Comparison of ENCODE assay signal across 8 cellular contexts in the genomic region with DNA sequence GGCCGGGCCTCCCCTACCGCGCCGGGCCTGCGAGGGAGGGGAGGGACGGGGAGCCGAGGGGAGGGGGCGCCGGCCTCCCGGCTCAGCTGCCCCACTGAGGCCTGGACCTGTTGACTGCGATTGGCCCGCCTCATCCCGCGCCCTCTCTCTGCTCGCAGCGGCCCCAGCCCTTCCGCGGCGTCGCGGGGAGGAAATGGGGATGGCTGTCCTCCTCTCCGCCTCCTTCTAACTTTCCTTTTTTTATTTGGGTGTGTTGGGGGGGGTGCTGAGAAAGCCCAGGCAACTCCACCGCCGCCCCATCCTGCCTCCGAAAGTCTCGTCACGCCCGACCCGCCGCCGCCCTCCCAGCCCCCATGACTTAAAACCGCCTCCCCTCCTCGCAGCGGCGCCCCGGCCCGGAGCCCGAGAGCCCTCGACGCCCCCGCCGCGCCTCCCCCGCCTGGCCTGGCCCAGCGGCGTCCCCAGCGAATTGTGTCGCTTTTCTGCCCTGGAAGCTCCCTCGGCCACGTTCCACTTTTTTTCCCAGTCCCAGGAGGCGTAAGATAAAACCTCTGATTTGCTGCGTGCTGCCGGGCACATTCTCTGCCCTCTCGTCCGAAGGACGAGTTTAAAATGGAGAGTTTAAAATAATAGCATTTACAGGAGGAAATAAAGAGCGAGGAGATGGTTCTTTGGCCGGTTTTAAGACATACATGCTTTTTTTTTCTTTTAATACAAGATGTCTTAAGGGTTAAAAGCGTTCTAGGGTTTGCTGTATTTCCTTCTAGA. TPM values are rescaled to one million over a fixed set of nuclear protein-coding genes. Genes with fewer than 3 reads are reported as not detected.
A peak's percentile ranks its signal among the peaks of the same experiment; 100 is the strongest.
DNase-seq lines count a peak whose midpoint lies in the region; ATAC-seq and TF ChIP-seq lines count a peak whose summit lies in the region.

No MANE protein-coding gene starts in this region.

- WGBS in neuronal stem cell (ENCODE audit: extremely low coverage in 2 of 2, insufficient read length in 2 of 2, insufficient replicate concordance in 1 of 2), 2 donors: no CpG with 5 or more reads among the region's 59 CpGs
- WGBS in urinary bladder: under 1% methylated on average over 58 of the region's 59 CpGs

- no peak overlapping the region for H3K4ac ChIP-seq in neuronal stem cell (ENCODE audit: low read length)

- no peak for DNase-seq in AG04450 (ENCODE audit: low read depth, low spot score)
- DNase-seq in Peyer's patch: peak; percentile 55 to 79 (median 70)
- DNase-seq in activated naive CD4-positive, alpha-beta T cell treated with anti-CD3 and anti-CD28 coated beads for 36 hours: peak; percentile 53
- DNase-seq in germinal center (ENCODE audit: low spot score): peak; percentile 50
- no peak for DNase-seq in neuronal stem cell (ENCODE audit: low spot score)

- peaks cover 25% of the 10 kb centered on the region for H3K4me1 Mint-ChIP-seq in activated naive CD4-positive, alpha-beta T cell treated with anti-CD3 and anti-CD28 coated beads for 36 hours (ENCODE audit: low read depth)

- H3K18ac ChIP-seq in neuronal stem cell (ENCODE audit: low read length): peak overlapping the region; percentile 88

- peak overlapping the region; percentile 85 for H2BK15ac ChIP-seq in neuronal stem cell (ENCODE audit: low read length)

- H3K9me3 Mint-ChIP-seq in activated naive CD4-positive, alpha-beta T cell treated with anti-CD3 and anti-CD28 coated beads for 36 hours: no peaks in the 10 kb centered on the region

- no peaks in the 10 kb centered on the region for H3K36me3 ChIP-seq in Peyer's patch
- H3K36me3 ChIP-seq in neuronal stem cell (replicated peaks in 1 of 2; ENCODE audit: control insufficient read depth in 2 of 2, insufficient read depth in 2 of 2, low read length in 2 of 2): peaks cover 0 to 7% of the 10 kb centered on the region in 2 donors
- peaks cover 2% of the 10 kb centered on the region for H3K36me3 ChIP-seq in urinary bladder (ENCODE audit: insufficient read depth)

- H2AFZ ChIP-seq in neuronal stem cell (ENCODE audit: low read length): no peak overlapping the region

- H3K27ac Mint-ChIP-seq in activated naive CD4-positive, alpha-beta T cell treated with anti-CD3 and anti-CD28 coated beads for 36 hours: peak overlapping the region; percentile 92

- H2BK120ac ChIP-seq in neuronal stem cell (ENCODE audit: low read depth, low read length): no peak overlapping the region

- H4K91ac ChIP-seq in neuronal stem cell (ENCODE audit: low read depth, low read length, poor library complexity): no peak overlapping the region

- peak overlapping the region; percentile 81 for H3K4me3 Mint-ChIP-seq in activated naive CD4-positive, alpha-beta T cell treated with anti-CD3 and anti-CD28 coated beads for 36 hours

- no peak overlapping the region for H2BK12ac ChIP-seq in neuronal stem cell (ENCODE audit: low read length)

- H4K8ac ChIP-seq in neuronal stem cell (ENCODE audit: low read depth, low read length): no peak overlapping the region

- no peak for TF ChIP-seq POLR2A in Peyer's patch (IDR thresholded peaks at IDR 0.05)

- H3K14ac ChIP-seq in neuronal stem cell (ENCODE audit: low read length): no peak overlapping the region

- peaks cover 21% of the 10 kb centered on the region for H3K27me3 Mint-ChIP-seq in activated naive CD4-positive, alpha-beta T cell treated with anti-CD3 and anti-CD28 coated beads for 36 hours (ENCODE audit: low read depth)

- peak overlapping the region; percentile 82 for H3K9ac ChIP-seq in neuronal stem cell (ENCODE audit: low read depth, low read length, poor library complexity)

- TF ChIP-seq CTCF in AG04450 (IDR thresholded peaks at IDR 0.05; ENCODE audit: low read depth, low read length): no peak
- TF ChIP-seq CTCF in Peyer's patch (IDR thresholded peaks at IDR 0.05): no peak

- intact Hi-C loops in activated naive CD4-positive, alpha-beta T cell treated with anti-CD3 and anti-CD28 coated beads for 36 hours (cut with micrococcal nuclease): loop anchor here (5.0 to 10.0 kb wide), 3 partner anchors 1128 to 1921 kb away; a partner anchor contains a TSS

- H3K79me1 ChIP-seq in neuronal stem cell (ENCODE audit: low read depth, low read length): no peaks in the 10 kb centered on the region

- H3K4me1 ChIP-seq in Peyer's patch (peaks cover 0 to 12% (median 2%) of the 10 kb centered on the region in 4 donors), neuronal stem cell (ENCODE audit: control insufficient read depth in 2 of 2, insufficient read depth in 1 of 2, low read depth in 1 of 2, low read length in 2 of 2) (peaks cover 3 to 33% of the 10 kb centered on the region in 2 donors), urinary bladder (ENCODE audit: insufficient read depth) (no peaks in the 10 kb centered on the region)

- H2AK5ac ChIP-seq in neuronal stem cell (ENCODE audit: low read depth, low read length): peak overlapping the region; percentile 90

- H3K27ac ChIP-seq in AG04450 (ENCODE audit: low read depth, low read length): peak overlapping the region; percentile 88
- peak overlapping the region; percentile 90 to 97 (median 93) for H3K27ac ChIP-seq in Peyer's patch
- H3K27ac ChIP-seq in neuronal stem cell (replicated peaks; ENCODE audit: low read length): peak overlapping the region; percentile 100
- H3K27ac ChIP-seq in urinary bladder (ENCODE audit: low read depth): peak overlapping the region; percentile 100

- H2BK5ac ChIP-seq in neuronal stem cell (ENCODE audit: low read length): peak overlapping the region; percentile 99

- H3K4me3 ChIP-seq in AG04450 (ENCODE audit: low read depth, low read length) (peak overlapping the region; percentile 59), Peyer's patch (peak overlapping the region; percentile 68 to 83 (median 74)), neuronal stem cell (ENCODE audit: low read length in 2 of 2) (peak overlapping the region; percentile 70 to 85), urinary bladder (ENCODE audit: low read depth, low read length) (peak overlapping the region; percentile 83)

- peaks cover 2% of the 10 kb centered on the region for H3K36me3 Mint-ChIP-seq in activated naive CD4-positive, alpha-beta T cell treated with anti-CD3 and anti-CD28 coated beads for 36 hours (ENCODE audit: low read depth)

- H3K23ac ChIP-seq in neuronal stem cell (ENCODE audit: low read depth, low read length, poor library complexity): peak overlapping the region; percentile 97

- H3K4me2 ChIP-seq in neuronal stem cell (ENCODE audit: insufficient read depth, low read length, poor library complexity, severe bottlenecking): peak overlapping the region; percentile 71

- H3K9me3 ChIP-seq in AG04450 (ENCODE audit: control insufficient read depth, insufficient read depth, low read length): no peaks in the 10 kb centered on the region
- no peaks in the 10 kb centered on the region for H3K9me3 ChIP-seq in Peyer's patch
- H3K9me3 ChIP-seq in neuronal stem cell (replicated peaks in 1 of 2; ENCODE audit: control insufficient read depth in 2 of 2, insufficient read depth in 1 of 2, low read depth in 1 of 2, low read length in 2 of 2): no peaks in the 10 kb centered on the region

- CTCF ChIA-PET in AG04450 (lab: Charles Lee): interaction anchor here (0.7 to 1.5 kb wide), 3 partner anchors 192 to 206 kb away, joined by 4 to 7 read pairs (median 5); no protein-coding TSS in a partner anchor
- CTCF ChIA-PET in activated naive CD4-positive, alpha-beta T cell treated with anti-CD3 and anti-CD28 coated beads for 36 hours (lab: Charles Lee): interaction anchor here (0.6 to 1.7 kb wide), 4 partner anchors 8 to 911 kb away, joined by 3 to 4 read pairs (median 3); no protein-coding TSS in a partner anchor

- ATAC-seq in GM18907 (IDR thresholded peaks at IDR 0.05; ENCODE audit: unreplicated experiment): peak; percentile 46
- peak; percentile 27 for ATAC-seq in HG03280 (IDR thresholded peaks at IDR 0.05; ENCODE audit: unreplicated experiment)

- H3K27me3 ChIP-seq in AG04450 (ENCODE audit: control insufficient read depth, insufficient read depth, low read length) (no peaks in the 10 kb centered on the region), Peyer's patch (no peaks in the 10 kb centered on the region), neuronal stem cell (ENCODE audit: control insufficient read depth in 3 of 3, insufficient read depth in 3 of 3, low read depth in 1 of 3, low read length in 3 of 3) (no peaks in the 10 kb centered on the region)

- POLR2A ChIA-PET in AG04450 (lab: Yijun Ruan, JAX): interaction anchor here (0.8 to 1.4 kb wide), 6 partner anchors 8 to 30 kb away, joined by 3 to 9 read pairs (median 6); no protein-coding TSS in a partner anchor

RNA-seq across cellular contexts. Expression of a gene that starts 0.9 kb away (rescaled TPM):
- polyA plus RNA-seq in AG04450 (2011; rRNA removed): 0.62 and 0.63 TPM in 2 replicates
- polyA minus RNA-seq in AG04450 (2011; rRNA and poly(A)+ RNA removed): 0.83 and 0.87 TPM in 2 replicates
- total RNA-seq in Peyer's patch: under 1 TPM in 1 of 4 donors, not detected in 3; 0.27 TPM
- under 1 TPM in 1 of 2 experiments, not detected in 1; 0.10 TPM for total RNA-seq in activated naive CD4-positive, alpha-beta T cell treated with anti-CD3 and anti-CD28 coated beads for 36 hours
- 57.0 TPM for polyA plus RNA-seq in neuronal stem cell (2013, experiment 1 of 2)
- polyA plus RNA-seq in neuronal stem cell (2013, experiment 2 of 2): 57.0 TPM
- total RNA-seq in urinary bladder: 5.0 TPM
- polyA plus RNA-seq in urinary bladder: 0.61 TPM

RNA-seq across cellular contexts. Expression of a gene that starts 7.7 kb away (rescaled TPM):
- 35.3 and 41.0 TPM in 2 replicates for polyA plus RNA-seq in AG04450 (2011; rRNA removed)
- 60.7 and 83.6 TPM in 2 replicates for polyA minus RNA-seq in AG04450 (2011; rRNA and poly(A)+ RNA removed)
- total RNA-seq in Peyer's patch: 10 to 100 TPM; 25.2 to 65.2 (median 40.1) TPM
- total RNA-seq in activated naive CD4-positive, alpha-beta T cell treated with anti-CD3 and anti-CD28 coated beads for 36 hours: 10 to 100 TPM; 23.0 to 23.7 TPM
- 43.4 TPM for polyA plus RNA-seq in neuronal stem cell (2013, experiment 1 of 2)
- 44.9 TPM for polyA plus RNA-seq in neuronal stem cell (2013, experiment 2 of 2)
- total RNA-seq in urinary bladder: 109 TPM
- 36.6 TPM for polyA plus RNA-seq in urinary bladder

Comparison
In these comparisons a context has a peak if more than half of its experiments do, and no peak if none do; other contexts are left out.
1. DNase-seq: peak in Peyer's patch (3 of 3), activated naive CD4-positive, alpha-beta T cell treated with anti-CD3 and anti-CD28 coated beads for 36 hours (single experiment) and germinal center (single experiment); none in AG04450 (single experiment) and neuronal stem cell (single experiment).
2. Peak in every context shown above with its lines, with median percentiles within 50 percentile points of each other: H3K27ac ChIP-seq and H3K4me3 ChIP-seq.